Comparison of ENCODE assay signal across 6 cellular contexts in genomic region chr18:26524002-26524401, GRCh38. TPM values are rescaled to one million over a fixed set of nuclear protein-coding genes. Genes with fewer than 3 reads are reported as not detected.
"Had no signal": no experiment of that assay in that cellular context is flagged by ENCODE, and none has a peak within 500 bp of the region (broad histone marks: within the 10 kb centered on the region; RNA-seq: fewer than 3 reads in every experiment).

No MANE protein-coding gene starts in this region.

- H3K4me3 ChIP-seq: GM23248, K562 had no signal

- DNase-seq: GM23248, GOT3, H9, HCEC 1CT, IMR-90 had no signal

- H2AFZ ChIP-seq: GM23248 had no signal

- H3K27ac Mint-ChIP-seq: H9 had no signal

- H3K4me3 Mint-ChIP-seq: H9 had no signal

- H3K9ac ChIP-seq: GM23248 had no signal

- H3K9me3 Mint-ChIP-seq: H9 had no signal

- H3K27ac ChIP-seq: GM23248 had no signal

- ATAC-seq: K562 had no signal

RNA-seq across cellular contexts. Expression of gene KCTD1, which starts 24.4 kb away (rescaled TPM):
- total RNA-seq: K562 had no signal
- polyA plus RNA-seq: K562 had no signal
